Comparison of ENCODE assay signal across 1 cellular context in genomic region chr1:46136711-46137110, GRCh38.
TF ChIP-seq lines count a peak whose summit lies in the region.

No MANE protein-coding gene starts in this region.

TF ChIP-seq in IMR-90, 13 proteins besides CTCF, POLR2A, EP300 and RAD21:
- TF ChIP-seq SMC3 (IDR thresholded peaks at IDR 0.05; ENCODE audit: low read depth, low read length): no peak
- TF ChIP-seq CHD1 (IDR thresholded peaks at IDR 0.05; ENCODE audit: low read depth, low read length): no peak
- TF ChIP-seq MAZ (IDR thresholded peaks at IDR 0.05; ENCODE audit: borderline replicate concordance, low read depth, low read length): no peak
- TF ChIP-seq RFX5 (IDR thresholded peaks at IDR 0.05; ENCODE audit: low read depth, low read length): no peak
- TF ChIP-seq NFE2L2 (IDR thresholded peaks at IDR 0.05; ENCODE audit: low read depth, low read length): no peak
- no peak for TF ChIP-seq RCOR1 (IDR thresholded peaks at IDR 0.05; ENCODE audit: insufficient replicate concordance, low read length)
- TF ChIP-seq, protein P1, sequence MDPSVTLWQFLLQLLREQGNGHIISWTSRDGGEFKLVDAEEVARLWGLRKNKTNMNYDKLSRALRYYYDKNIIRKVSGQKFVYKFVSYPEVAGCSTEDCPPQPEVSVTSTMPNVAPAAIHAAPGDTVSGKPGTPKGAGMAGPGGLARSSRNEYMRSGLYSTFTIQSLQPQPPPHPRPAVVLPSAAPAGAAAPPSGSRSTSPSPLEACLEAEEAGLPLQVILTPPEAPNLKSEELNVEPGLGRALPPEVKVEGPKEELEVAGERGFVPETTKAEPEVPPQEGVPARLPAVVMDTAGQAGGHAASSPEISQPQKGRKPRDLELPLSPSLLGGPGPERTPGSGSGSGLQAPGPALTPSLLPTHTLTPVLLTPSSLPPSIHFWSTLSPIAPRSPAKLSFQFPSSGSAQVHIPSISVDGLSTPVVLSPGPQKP (IDR thresholded peaks at IDR 0.05; ENCODE audit: borderline replicate concordance, low read depth, low read length): no peak
- TF ChIP-seq BHLHE40 (IDR thresholded peaks at IDR 0.05; ENCODE audit: low read depth, low read length): no peak
- no peak for TF ChIP-seq USF2 (IDR thresholded peaks at IDR 0.05; ENCODE audit: low read depth, low read length)
- TF ChIP-seq CEBPB (IDR thresholded peaks at IDR 0.05; ENCODE audit: low read depth, low read length): no peak
- no peak for TF ChIP-seq MAFK (IDR thresholded peaks at IDR 0.05; ENCODE audit: low read depth, low read length)
- TF ChIP-seq MXI1 (IDR thresholded peaks at IDR 0.05; ENCODE audit: borderline replicate concordance, low read depth, low read length): no peak
- no peak for TF ChIP-seq FOS (IDR thresholded peaks at IDR 0.05; ENCODE audit: low read depth, low read length)
